In the genomic region with DNA sequence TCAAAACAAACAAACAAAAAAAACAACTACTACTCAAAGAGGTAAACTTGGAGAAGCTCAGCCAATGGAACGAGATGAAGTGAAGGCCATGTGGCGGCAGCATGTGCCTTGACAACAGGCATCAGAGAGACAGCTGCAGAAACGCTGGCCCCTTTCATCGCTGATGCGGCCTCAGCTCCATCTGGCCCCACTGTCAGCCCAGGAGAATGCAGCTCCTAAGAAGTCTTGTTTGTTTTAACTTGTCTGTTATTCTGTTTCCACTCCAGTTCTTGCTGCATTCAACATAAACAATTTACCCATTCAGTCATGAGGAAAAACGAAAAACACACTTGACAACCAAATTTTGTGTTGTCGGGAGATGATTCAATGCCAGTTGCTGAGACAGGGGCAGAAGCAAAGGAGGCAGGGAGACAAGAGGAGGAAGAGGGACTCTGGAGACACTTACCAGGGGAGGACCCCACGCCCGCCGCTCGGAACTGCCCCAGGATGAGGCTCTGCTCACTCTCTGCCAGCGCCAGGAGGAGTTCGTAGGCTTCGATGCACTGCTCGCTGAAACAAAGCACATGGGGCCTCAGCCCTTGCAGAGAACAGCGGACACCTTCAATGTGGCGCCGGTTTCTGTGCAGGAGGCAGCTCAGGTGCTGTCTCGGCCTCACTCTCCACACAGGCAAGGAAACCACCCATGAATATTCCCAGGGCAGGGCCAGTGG, we compare ENCODE assay signal across 27 cellular contexts.
DNase-seq lines count a peak whose midpoint lies in the region; ATAC-seq and TF ChIP-seq lines count a peak whose summit lies in the region.
"Had no signal": no experiment of that assay in that cellular context is flagged by ENCODE, and none has a peak within 500 bp of the region (broad histone marks: within the 10 kb centered on the region; RNA-seq: fewer than 3 reads in every experiment).

No MANE protein-coding gene starts in this region.

- no CpG with 5 or more reads among the region's 19 CpGs for WGBS in H9 (ENCODE audit: extremely low coverage, insufficient read length, low lambda C conversion rate)

- H2AK5ac ChIP-seq in H9 (ENCODE audit: insufficient read length, low read length) = no peak overlapping the region

- no peaks in the 10 kb centered on the region for H3K9me3 ChIP-seq in H9 (ENCODE audit: control insufficient read depth, low read depth, low read length)
- H3K9me3 ChIP-seq in SJSA1 (replicated peaks) = no peaks in the 10 kb centered on the region
- H3K9me3 ChIP-seq: HAP-1 had no signal

- peaks cover 14% of the 10 kb centered on the region; the same call in 1 of the 2 replicates for H3K36me3 ChIP-seq in SJSA1
- H3K36me3 ChIP-seq: brain microvascular endothelial cell had no signal

- no peak overlapping the region for H3T11ph ChIP-seq in H9 (ENCODE audit: low read length)

- H3K9ac ChIP-seq in H9 (ENCODE audit: extremely low read depth, insufficient read length, low read length) = no peak overlapping the region

- H4K20me1 ChIP-seq in H9 (ENCODE audit: control insufficient read depth, insufficient read depth, insufficient read length) = no peaks in the 10 kb centered on the region

- H3K27ac Mint-ChIP-seq in H9 (no peak overlapping the region), glutamatergic neuron (ENCODE audit: unreplicated experiment) (peak overlapping the region; percentile 70)
- H3K27ac Mint-ChIP-seq: activated B cell treated with CpG ODN at 0.5 μM for 24 hours had no signal

- H4K91ac ChIP-seq in H9 (ENCODE audit: insufficient read length, low read depth, low read length) = no peak overlapping the region

- no peaks in the 10 kb centered on the region for H3K79me2 ChIP-seq in H9 (ENCODE audit: insufficient read depth, low read length)

- no peak overlapping the region for H3K27ac ChIP-seq in H9 (ENCODE audit: insufficient read length, low read depth, low read length)
- no peak overlapping the region for H3K27ac ChIP-seq in SJSA1
- H3K27ac ChIP-seq: brain microvascular endothelial cell, C4-2B had no signal

- H2BK120ac ChIP-seq in H9 (ENCODE audit: low read depth, low read length, poor library complexity, severe bottlenecking) = no peak overlapping the region

- DNase-seq in H9 = peak; percentile 24
- peak; percentile 83 to 89 for DNase-seq in SJSA1 (ENCODE audit: low read depth in 1 of 2, low spot score in 2 of 2)
- DNase-seq in glutamatergic neuron = no peak
- DNase-seq in pons (ENCODE audit: low spot score) = peak; percentile 75
- no peak for DNase-seq in occipital lobe (lab: John Stamatoyannopoulos, UW)
- DNase-seq in NCI-H187 (lab: John Stamatoyannopoulos, UW) = no peak
- DNase-seq: activated B cell treated with CpG ODN at 0.5 μM for 24 hours; activated CD4-positive, alpha-beta T cell treated with anti-CD3 and anti-CD28 coated beads, Interleukin-2, amount 50 U/mL, for 4 hours; activated naive CD4-positive, alpha-beta T cell treated with anti-CD3 and anti-CD28 coated beads, Interleukin-2, amount 50 U/mL, for 16 hours; amniotic stem cell; DND-41; effector CD4-positive, alpha-beta T cell; foreskin melanocyte; KG1; left colon; mesendoderm; MM.1S; naive thymus-derived CD4-positive, alpha-beta T cell; NCI-H1436 treated with DMSO at 0.1 percent for 48 hours; NCI-H774; right cardiac atrium; stimulated activated CD4-positive, alpha-beta T cell treated with anti-CD3 and anti-CD28 coated beads, Interleukin-2, amount 100 ng/mL, for 48 hours had no signal

- no peak overlapping the region for H3K4me2 ChIP-seq in H9 (ENCODE audit: insufficient read depth, insufficient read length, low read length)

- H3K23ac ChIP-seq in H9 (ENCODE audit: insufficient read length, low read depth, low read length) = no peak overlapping the region

- no peak overlapping the region for H3K4ac ChIP-seq in H9 (ENCODE audit: low read depth, low read length)

- H3K23me2 ChIP-seq in H9 (ENCODE audit: insufficient read length, low read depth, low read length, poor library complexity, severe bottlenecking) = no peaks in the 10 kb centered on the region

- no peaks in the 10 kb centered on the region for H3K79me1 ChIP-seq in H9 (ENCODE audit: insufficient read depth, low read depth, low read length, poor library complexity, severe bottlenecking)

- H3K4me1 Mint-ChIP-seq in H9 (peaks cover 32 to 43% of the 10 kb centered on the region in 2 experiments), glutamatergic neuron (ENCODE audit: low read depth, unreplicated experiment) (peaks cover 4% of the 10 kb centered on the region)
- H3K4me1 Mint-ChIP-seq: activated B cell treated with CpG ODN at 0.5 μM for 24 hours had no signal

- H2BK5ac ChIP-seq in H9 (ENCODE audit: insufficient read length, low read length) = no peak overlapping the region

- H2AFZ ChIP-seq in H9 (ENCODE audit: low read length) = no peak overlapping the region

- H3K36me3 Mint-ChIP-seq in H9 (ENCODE audit: insufficient read depth in 1 of 3, low read depth in 3 of 3) (peaks cover 6 to 24% (median 8%) of the 10 kb centered on the region in 3 experiments; a peak in 6 of 7 replicates), glutamatergic neuron (ENCODE audit: unreplicated experiment) (peaks cover 13% of the 10 kb centered on the region)

- H4K8ac ChIP-seq in H9 (replicated peaks; ENCODE audit: insufficient read length, low read depth, low read length) = no peak overlapping the region

- H2BK12ac ChIP-seq in H9 (ENCODE audit: insufficient read length, low read depth, low read length) = no peak overlapping the region

- H3K4me3 Mint-ChIP-seq in H9 (no peak overlapping the region), glutamatergic neuron (ENCODE audit: unreplicated experiment) (peak overlapping the region; percentile 67)
- H3K4me3 Mint-ChIP-seq: activated B cell treated with CpG ODN at 0.5 μM for 24 hours; naive thymus-derived CD4-positive, alpha-beta T cell had no signal

- H3K4me3 ChIP-seq in SJSA1 = no peak overlapping the region
- H3K4me3 ChIP-seq: HAP-1 had no signal

- no peaks in the 10 kb centered on the region for H3K27me3 ChIP-seq in H9 (ENCODE audit: insufficient read depth, low read length)
- H3K27me3 ChIP-seq in SJSA1 (replicated peaks) = no peaks in the 10 kb centered on the region
- H3K27me3 ChIP-seq: brain microvascular endothelial cell had no signal

- no peak overlapping the region for H3K56ac ChIP-seq in H9 (ENCODE audit: insufficient read length, low read depth, low read length)

- TF ChIP-seq CTCF in H9 (conservative IDR thresholded peaks at IDR 0.05) (no peak), glutamatergic neuron (IDR thresholded peaks at IDR 0.05; ENCODE audit: partially characterized antibody, unreplicated experiment) (no peak)

- H3K18ac ChIP-seq in H9 (ENCODE audit: insufficient read length, low read depth, low read length) = no peak overlapping the region

- H3K4me1 ChIP-seq in H9 (ENCODE audit: insufficient read depth, low read length) = peaks cover 8% of the 10 kb centered on the region; the same call in 1 of the 2 replicates
- H3K4me1 ChIP-seq in SJSA1 (replicated peaks) = peaks cover 23% of the 10 kb centered on the region

- no peak overlapping the region for H2BK15ac ChIP-seq in H9 (ENCODE audit: low read depth, low read length)

- no peak for ATAC-seq in HG03521 (IDR thresholded peaks at IDR 0.05; ENCODE audit: unreplicated experiment)
- ATAC-seq in GM21723 (IDR thresholded peaks at IDR 0.05; ENCODE audit: unreplicated experiment) = no peak
- ATAC-seq: left colon; naive thymus-derived CD4-positive, alpha-beta T cell; right cardiac atrium had no signal

- no peak overlapping the region for H4K5ac ChIP-seq in H9 (ENCODE audit: insufficient read length, low read depth, low read length)

- peak overlapping the region; percentile 23; the same call in 1 of the 2 replicates for H3K14ac ChIP-seq in H9 (ENCODE audit: insufficient read depth, low read length)

- H2BK20ac ChIP-seq in H9 (ENCODE audit: low read depth, low read length, poor library complexity, severe bottlenecking) = no peak overlapping the region

- H3K9me3 Mint-ChIP-seq in H9 (no peaks in the 10 kb centered on the region), glutamatergic neuron (ENCODE audit: unreplicated experiment) (peaks cover 6% of the 10 kb centered on the region)
- H3K9me3 Mint-ChIP-seq: activated B cell treated with CpG ODN at 0.5 μM for 24 hours had no signal

- peaks cover 21% of the 10 kb centered on the region for H3K27me3 Mint-ChIP-seq in H9 (ENCODE audit: low read depth)
- H3K27me3 Mint-ChIP-seq in glutamatergic neuron (ENCODE audit: unreplicated experiment) = peaks cover 8% of the 10 kb centered on the region
- H3K27me3 Mint-ChIP-seq: naive thymus-derived CD4-positive, alpha-beta T cell had no signal

Comparison
In these comparisons a context has a peak if more than half of its experiments do, and no peak if none do; other contexts are left out.
1. DNase-seq: peak in H9 (single experiment), SJSA1 (2 of 2) and pons (single experiment); none in glutamatergic neuron (single experiment), occipital lobe (single experiment) and NCI-H187 (0 of 2).